Comparison of ENCODE assay signal across 8 cellular contexts in the genomic region with DNA sequence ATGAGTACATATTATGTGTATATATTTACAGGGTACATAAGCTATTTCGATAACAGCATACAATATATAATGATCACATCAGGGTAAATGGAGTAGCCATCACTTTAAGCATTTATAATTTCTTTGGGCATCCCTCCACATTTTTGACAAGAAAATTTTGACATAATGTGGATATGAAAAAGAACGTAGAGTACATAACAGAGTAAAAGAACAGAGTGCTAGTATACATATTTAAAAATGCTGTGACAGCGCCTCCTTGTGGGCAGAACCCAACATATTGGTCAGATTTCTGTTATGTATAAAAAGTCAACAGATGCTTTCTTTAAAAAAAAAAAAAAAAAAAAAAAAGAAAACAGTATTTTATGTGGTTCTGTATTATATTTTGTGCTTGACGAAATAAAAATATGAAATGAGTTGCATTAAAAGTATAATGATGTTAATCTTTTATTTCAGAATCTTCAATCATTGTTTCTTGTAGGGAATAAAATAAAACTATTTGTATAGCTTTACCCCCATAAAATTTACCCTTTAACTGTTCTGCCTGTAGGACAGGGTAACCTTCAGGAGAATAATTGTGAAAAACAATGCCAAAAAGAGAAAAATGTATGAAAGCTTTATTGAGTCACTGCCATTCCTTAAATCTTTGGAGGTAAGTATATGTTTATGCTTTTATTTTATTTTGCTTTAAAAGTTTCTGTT. TPM values are rescaled to one million over a fixed set of nuclear protein-coding genes. Genes with fewer than 3 reads are reported as not detected.
DNase-seq lines count a peak whose midpoint lies in the region; ATAC-seq and TF ChIP-seq lines count a peak whose summit lies in the region.

No MANE protein-coding gene starts in this region.

- H3K4me2 ChIP-seq in Loucy (ENCODE audit: low read depth, low read length, poor library complexity, severe bottlenecking), result no peak overlapping the region

- ATAC-seq in GM19035 (IDR thresholded peaks at IDR 0.05; ENCODE audit: unreplicated experiment), result no peak
- ATAC-seq in HG02970 (IDR thresholded peaks at IDR 0.05; ENCODE audit: low FRiP score, unreplicated experiment), result no peak

- no peaks in the 10 kb centered on the region for H3K27me3 ChIP-seq in Loucy (ENCODE audit: insufficient read depth, low read length, poor library complexity, severe bottlenecking)
- no peaks in the 10 kb centered on the region for H3K27me3 ChIP-seq in SJCRH30

- DNase-seq in DMS 273 treated with DMSO at 0.1 percent for 48 hours (lab: John Stamatoyannopoulos, UW), result peak; percentile 29
- peak; percentile 56 to 83 for DNase-seq in SJCRH30
- peak; percentile 90 for DNase-seq in activated effector memory CD4-positive, alpha-beta T cell treated with anti-CD3 and anti-CD28 coated beads, Interleukin-2, amount 50 U/mL, for 16 hours
- DNase-seq in glomerular visceral epithelial cell (ENCODE audit: extremely low spot score), result peak; percentile 70
- DNase-seq in renal cortical epithelial cell (ENCODE audit: low read depth), result peak; percentile 45

- no peaks in the 10 kb centered on the region for H4K20me1 ChIP-seq in Loucy (ENCODE audit: insufficient read depth, low read length, poor library complexity, severe bottlenecking)

- H3K4me3 ChIP-seq in Loucy (ENCODE audit: low read length, poor library complexity, severe bottlenecking) (no peak overlapping the region), SJCRH30 (no peak overlapping the region)

- no peaks in the 10 kb centered on the region for H3K4me1 ChIP-seq in Loucy (ENCODE audit: insufficient read depth, low read length, poor library complexity, severe bottlenecking)
- no peaks in the 10 kb centered on the region for H3K4me1 ChIP-seq in SJCRH30

- H3K27ac ChIP-seq in SJCRH30, result no peak overlapping the region

- H3F3A ChIP-seq in Loucy (ENCODE audit: low read depth), result no peaks in the 10 kb centered on the region

- no peaks in the 10 kb centered on the region for H3K9me2 ChIP-seq in Loucy (replicated peaks; ENCODE audit: low read depth, low read length)

- no peak overlapping the region for H3K9ac ChIP-seq in Loucy (ENCODE audit: low read depth, low read length, poor library complexity, severe bottlenecking)

- no peak overlapping the region for H2AFZ ChIP-seq in Loucy (ENCODE audit: low read length)

- H3K79me2 ChIP-seq in Loucy (ENCODE audit: insufficient read depth, low read length), result no peaks in the 10 kb centered on the region

- H3K36me3 ChIP-seq in Loucy (ENCODE audit: insufficient read depth, low read length) (no peaks in the 10 kb centered on the region), SJCRH30 (no peaks in the 10 kb centered on the region)

- no peaks in the 10 kb centered on the region for H3K9me3 ChIP-seq in Loucy (ENCODE audit: insufficient read depth, low read depth, low read length)
- no peaks in the 10 kb centered on the region for H3K9me3 ChIP-seq in SJCRH30 (replicated peaks)

- TF ChIP-seq CTCF in Loucy (conservative IDR thresholded peaks at IDR 0.05; ENCODE audit: low read length), result peak; percentile 81

RNA-seq across cellular contexts. Expression of a gene that starts 18.3 kb away (rescaled TPM):
- total RNA-seq in SJCRH30 (2014; rRNA removed; shearing (Covaris generic)), result 33.9 and 37.4 TPM in 2 replicates
- 109 and 139 TPM in 2 replicates for total RNA-seq in renal cortical epithelial cell

Comparison
In these comparisons a context has a peak if more than half of its experiments do, and no peak if none do; other contexts are left out.
1. DNase-seq: peak in every context shown above with its lines; median percentile 90 in activated effector memory CD4-positive, alpha-beta T cell treated with anti-CD3 and anti-CD28 coated beads, Interleukin-2, amount 50 U/mL, for 16 hours; 70 in glomerular visceral epithelial cell; 70 in SJCRH30; 45 in renal cortical epithelial cell; 29 in DMS 273 treated with DMSO at 0.1 percent for 48 hours.